Comparison of ENCODE assay signal across 1 cellular context in the genomic region with DNA sequence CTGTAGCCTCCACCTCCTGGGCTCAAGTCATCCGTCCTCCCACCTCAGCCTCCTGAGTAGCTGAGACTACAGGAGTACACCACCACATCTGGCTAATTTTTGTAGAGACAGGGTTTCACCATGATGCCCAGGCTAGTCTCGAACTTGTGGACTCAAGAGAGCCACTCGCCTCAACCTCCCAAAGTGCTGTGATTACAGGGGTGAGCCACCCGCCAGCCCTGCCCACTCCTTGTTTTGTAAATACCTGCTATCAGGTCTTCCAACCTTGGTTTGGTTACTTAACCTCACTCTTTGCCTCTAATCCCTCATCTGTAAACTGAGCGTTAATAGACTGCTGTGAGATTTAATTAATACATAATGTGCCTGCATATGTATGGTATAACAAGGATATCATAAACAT.
TF ChIP-seq lines count a peak whose summit lies in the region.

No MANE protein-coding gene starts in this region.

TF ChIP-seq in GM12878, 131 proteins besides CTCF, POLR2A, EP300 and RAD21:
- TF ChIP-seq SMAD5 (IDR thresholded peaks at IDR 0.05; ENCODE audit: low read depth) (no peak), NR2F1 (conservative IDR thresholded peaks at IDR 0.05) (no peak), CHD4 (IDR thresholded peaks at IDR 0.05) (no peak), EED (IDR thresholded peaks at IDR 0.05; ENCODE audit: low read depth) (no peak), IRF4 (IDR thresholded peaks at IDR 0.05; ENCODE audit: low read depth, low read length) (no peak), MXI1 (IDR thresholded peaks at IDR 0.05; ENCODE audit: low read depth, low read length) (no peak), KAT2A (conservative IDR thresholded peaks at IDR 0.05; ENCODE audit: control insufficient read depth, low read depth, low read length) (no peak), HDGF (IDR thresholded peaks at IDR 0.05) (no peak), CBX5 (IDR thresholded peaks at IDR 0.05; ENCODE audit: low read depth) (no peak), WRNIP1 (IDR thresholded peaks at IDR 0.05; ENCODE audit: borderline replicate concordance, low read depth, low read length) (no peak)
